1 cellular context compared by ENCODE assay signal in the genomic region with DNA sequence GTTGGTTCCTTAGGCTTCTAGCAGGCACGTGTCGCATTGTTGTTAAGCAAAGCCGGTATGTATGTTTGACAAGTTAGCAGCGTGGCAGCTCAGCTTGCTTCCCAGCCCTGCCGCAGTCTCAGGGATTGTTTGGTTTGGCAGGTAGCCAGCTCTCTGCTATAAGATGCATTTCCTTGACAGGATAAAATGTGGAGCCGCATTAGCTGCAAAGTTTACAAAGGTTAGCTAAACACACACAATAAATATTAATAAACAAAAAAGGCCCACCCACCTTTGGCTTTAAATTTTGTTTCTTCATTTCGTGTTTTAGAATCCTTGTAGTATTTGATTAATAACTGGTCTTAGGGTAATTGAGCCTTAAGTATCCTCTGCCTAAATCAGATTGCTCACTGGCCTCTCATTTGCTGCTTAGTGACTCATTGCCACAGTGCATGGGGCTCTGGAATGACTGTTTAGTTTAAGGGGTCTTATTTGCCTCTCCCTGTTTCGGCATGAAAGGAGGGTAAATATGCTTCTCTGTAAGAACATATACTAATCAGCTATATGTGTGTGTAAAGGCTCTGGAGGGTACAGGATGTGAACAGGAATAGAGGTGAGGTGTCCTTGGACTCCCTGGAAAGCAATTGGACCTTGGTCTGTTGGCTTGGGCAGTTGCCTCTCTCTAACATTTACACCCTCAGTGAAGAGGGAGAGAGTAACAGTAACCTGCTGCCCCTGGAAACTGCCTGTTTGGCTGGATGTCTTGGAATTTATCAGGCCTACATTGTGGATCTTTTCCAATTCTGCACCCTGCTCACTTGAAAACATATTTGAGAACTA.
A peak's percentile ranks its signal among the peaks of the same experiment; 100 is the strongest.
TF ChIP-seq lines count a peak whose summit lies in the region.

No MANE protein-coding gene starts in this region.

TF ChIP-seq in HepG2, 621 proteins besides CTCF, POLR2A, EP300 and RAD21 (continued from another document and continues in another):
- TF ChIP-seq ZMYM3 (CRISPR knock-in tag; IDR thresholded peaks at IDR 0.05): peak; percentile 52; the same call in 1 of the 2 replicates
- peak; percentile 91; the same call in 1 of the 2 replicates for TF ChIP-seq FOXK1 (CRISPR knock-in tag; IDR thresholded peaks at IDR 0.05; ENCODE audit: borderline replicate concordance, low read depth)
- TF ChIP-seq ZNF264 (CRISPR knock-in tag; IDR thresholded peaks at IDR 0.05): peak; percentile 74; the same call in 1 of the 2 replicates
- TF ChIP-seq ADNP (CRISPR knock-in tag; IDR thresholded peaks at IDR 0.05): no peak; the same call in 1 of the 2 replicates
- TF ChIP-seq SIN3A (IDR thresholded peaks at IDR 0.05; ENCODE audit: borderline replicate concordance, low read depth, low read length): peak; percentile 75
- no peak for TF ChIP-seq ZNF484 (CRISPR knock-in tag; IDR thresholded peaks at IDR 0.05; ENCODE audit: borderline replicate concordance, low read depth)
- TF ChIP-seq, protein P1, sequence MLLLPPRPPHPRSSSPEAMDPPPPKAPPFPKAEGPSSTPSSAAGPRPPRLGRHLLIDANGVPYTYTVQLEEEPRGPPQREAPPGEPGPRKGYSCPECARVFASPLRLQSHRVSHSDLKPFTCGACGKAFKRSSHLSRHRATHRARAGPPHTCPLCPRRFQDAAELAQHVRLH (CRISPR knock-in tag; IDR thresholded peaks at IDR 0.05; ENCODE audit: borderline replicate concordance, low read depth): peak; percentile 34; the same call in 1 of the 2 replicates
- TF ChIP-seq, protein P2, sequence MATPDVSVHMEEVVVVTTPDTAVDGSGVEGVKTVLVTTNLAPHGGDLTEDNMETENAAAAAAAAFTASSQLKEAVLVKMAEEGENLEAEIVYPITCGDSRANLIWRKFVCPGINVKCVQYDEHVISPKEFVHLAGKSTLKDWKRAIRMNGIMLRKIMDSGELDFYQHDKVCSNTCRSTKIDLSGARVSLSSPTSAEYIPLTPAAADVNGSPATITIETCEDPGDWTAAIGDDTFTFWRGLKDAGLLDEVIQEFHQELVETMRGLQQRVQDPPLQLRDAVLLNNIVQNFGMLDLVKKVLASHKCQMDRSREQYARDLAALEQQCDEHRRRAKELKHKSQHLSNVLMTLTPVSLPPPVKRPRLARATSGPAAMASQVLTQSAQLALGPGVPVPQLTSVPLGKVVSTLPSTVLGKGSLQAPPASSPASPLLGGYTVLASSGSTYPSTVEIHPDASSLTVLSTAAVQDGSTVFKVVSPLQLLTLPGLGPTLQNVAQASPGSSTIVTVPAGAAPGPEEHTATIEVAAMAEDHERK (CRISPR knock-in tag; IDR thresholded peaks at IDR 0.05; ENCODE audit: low read depth): no peak
- TF ChIP-seq MAFF (IDR thresholded peaks at IDR 0.05; ENCODE audit: low read depth, low read length): peak; percentile 32; the same call in 1 of the 2 replicates
- TF ChIP-seq POGZ (CRISPR knock-in tag; IDR thresholded peaks at IDR 0.05): peak; percentile 76
- TF ChIP-seq TCF7 (IDR thresholded peaks at IDR 0.05; ENCODE audit: low read depth): peak; percentile 80
- peak; percentile 71; the same call in 1 of the 2 replicates for TF ChIP-seq FOXK2 (IDR thresholded peaks at IDR 0.05)
- no peak for TF ChIP-seq YY1 (IDR thresholded peaks at IDR 0.05; ENCODE audit: insufficient read depth, insufficient replicate concordance, low read depth, low read length)
- TF ChIP-seq, protein P3, sequence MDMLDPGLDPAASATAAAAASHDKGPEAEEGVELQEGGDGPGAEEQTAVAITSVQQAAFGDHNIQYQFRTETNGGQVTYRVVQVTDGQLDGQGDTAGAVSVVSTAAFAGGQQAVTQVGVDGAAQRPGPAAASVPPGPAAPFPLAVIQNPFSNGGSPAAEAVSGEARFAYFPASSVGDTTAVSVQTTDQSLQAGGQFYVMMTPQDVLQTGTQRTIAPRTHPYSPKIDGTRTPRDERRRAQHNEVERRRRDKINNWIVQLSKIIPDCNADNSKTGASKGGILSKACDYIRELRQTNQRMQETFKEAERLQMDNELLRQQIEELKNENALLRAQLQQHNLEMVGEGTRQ (IDR thresholded peaks at IDR 0.05; ENCODE audit: low read depth, low read length): no peak; the same call in 1 of the 2 replicates
- TF ChIP-seq, protein P3 (CRISPR knock-in tag; IDR thresholded peaks at IDR 0.05; ENCODE audit: borderline replicate concordance): no peak
- TF ChIP-seq REL (CRISPR knock-in tag; conservative IDR thresholded peaks at IDR 0.05): no peak
- TF ChIP-seq PLRG1 (conservative IDR thresholded peaks at IDR 0.05): no peak
- TF ChIP-seq CBX1 (IDR thresholded peaks at IDR 0.05; ENCODE audit: low read depth): no peak
- no peak for TF ChIP-seq ZFP1 (CRISPR knock-in tag; IDR thresholded peaks at IDR 0.05)
- no peak for TF ChIP-seq FOXM1 (CRISPR knock-in tag; IDR thresholded peaks at IDR 0.05)
- TF ChIP-seq KDM4B (CRISPR knock-in tag; IDR thresholded peaks at IDR 0.05): peak; percentile 83
- TF ChIP-seq ZNF329 (CRISPR knock-in tag; IDR thresholded peaks at IDR 0.05; ENCODE audit: low read depth): no peak
- TF ChIP-seq ZNF124 (CRISPR knock-in tag; IDR thresholded peaks at IDR 0.05): peak; percentile 79
- TF ChIP-seq, protein P4, sequence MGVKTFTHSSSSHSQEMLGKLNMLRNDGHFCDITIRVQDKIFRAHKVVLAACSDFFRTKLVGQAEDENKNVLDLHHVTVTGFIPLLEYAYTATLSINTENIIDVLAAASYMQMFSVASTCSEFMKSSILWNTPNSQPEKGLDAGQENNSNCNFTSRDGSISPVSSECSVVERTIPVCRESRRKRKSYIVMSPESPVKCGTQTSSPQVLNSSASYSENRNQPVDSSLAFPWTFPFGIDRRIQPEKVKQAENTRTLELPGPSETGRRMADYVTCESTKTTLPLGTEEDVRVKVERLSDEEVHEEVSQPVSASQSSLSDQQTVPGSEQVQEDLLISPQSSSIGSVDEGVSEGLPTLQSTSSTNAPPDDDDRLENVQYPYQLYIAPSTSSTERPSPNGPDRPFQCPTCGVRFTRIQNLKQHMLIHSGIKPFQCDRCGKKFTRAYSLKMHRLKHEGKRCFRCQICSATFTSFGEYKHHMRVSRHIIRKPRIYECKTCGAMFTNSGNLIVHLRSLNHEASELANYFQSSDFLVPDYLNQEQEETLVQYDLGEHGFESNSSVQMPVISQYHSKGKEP (CRISPR knock-in tag; IDR thresholded peaks at IDR 0.05): no peak
- TF ChIP-seq CBX5 (CRISPR knock-in tag; IDR thresholded peaks at IDR 0.05; ENCODE audit: borderline replicate concordance): no peak
- peak; percentile 30; the same call in 1 of the 2 replicates for TF ChIP-seq PHF8 (CRISPR knock-in tag; IDR thresholded peaks at IDR 0.05)
- TF ChIP-seq ZNF598 (CRISPR knock-in tag; IDR thresholded peaks at IDR 0.05; ENCODE audit: borderline replicate concordance): no peak
- TF ChIP-seq ZNF775 (CRISPR knock-in tag; IDR thresholded peaks at IDR 0.05; ENCODE audit: borderline replicate concordance): no peak
- TF ChIP-seq, protein P5, sequence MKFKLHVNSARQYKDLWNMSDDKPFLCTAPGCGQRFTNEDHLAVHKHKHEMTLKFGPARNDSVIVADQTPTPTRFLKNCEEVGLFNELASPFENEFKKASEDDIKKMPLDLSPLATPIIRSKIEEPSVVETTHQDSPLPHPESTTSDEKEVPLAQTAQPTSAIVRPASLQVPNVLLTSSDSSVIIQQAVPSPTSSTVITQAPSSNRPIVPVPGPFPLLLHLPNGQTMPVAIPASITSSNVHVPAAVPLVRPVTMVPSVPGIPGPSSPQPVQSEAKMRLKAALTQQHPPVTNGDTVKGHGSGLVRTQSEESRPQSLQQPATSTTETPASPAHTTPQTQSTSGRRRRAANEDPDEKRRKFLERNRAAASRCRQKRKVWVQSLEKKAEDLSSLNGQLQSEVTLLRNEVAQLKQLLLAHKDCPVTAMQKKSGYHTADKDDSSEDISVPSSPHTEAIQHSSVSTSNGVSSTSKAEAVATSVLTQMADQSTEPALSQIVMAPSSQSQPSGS (CRISPR knock-in tag; IDR thresholded peaks at IDR 0.05): peak; percentile 67; the same call in 1 of the 2 replicates
- TF ChIP-seq CHD4 (IDR thresholded peaks at IDR 0.05; ENCODE audit: borderline replicate concordance, low read length): peak; percentile 87; the same call in 1 of the 2 replicates
- TF ChIP-seq ZNF24 (IDR thresholded peaks at IDR 0.05): no peak
- TF ChIP-seq, protein P6, sequence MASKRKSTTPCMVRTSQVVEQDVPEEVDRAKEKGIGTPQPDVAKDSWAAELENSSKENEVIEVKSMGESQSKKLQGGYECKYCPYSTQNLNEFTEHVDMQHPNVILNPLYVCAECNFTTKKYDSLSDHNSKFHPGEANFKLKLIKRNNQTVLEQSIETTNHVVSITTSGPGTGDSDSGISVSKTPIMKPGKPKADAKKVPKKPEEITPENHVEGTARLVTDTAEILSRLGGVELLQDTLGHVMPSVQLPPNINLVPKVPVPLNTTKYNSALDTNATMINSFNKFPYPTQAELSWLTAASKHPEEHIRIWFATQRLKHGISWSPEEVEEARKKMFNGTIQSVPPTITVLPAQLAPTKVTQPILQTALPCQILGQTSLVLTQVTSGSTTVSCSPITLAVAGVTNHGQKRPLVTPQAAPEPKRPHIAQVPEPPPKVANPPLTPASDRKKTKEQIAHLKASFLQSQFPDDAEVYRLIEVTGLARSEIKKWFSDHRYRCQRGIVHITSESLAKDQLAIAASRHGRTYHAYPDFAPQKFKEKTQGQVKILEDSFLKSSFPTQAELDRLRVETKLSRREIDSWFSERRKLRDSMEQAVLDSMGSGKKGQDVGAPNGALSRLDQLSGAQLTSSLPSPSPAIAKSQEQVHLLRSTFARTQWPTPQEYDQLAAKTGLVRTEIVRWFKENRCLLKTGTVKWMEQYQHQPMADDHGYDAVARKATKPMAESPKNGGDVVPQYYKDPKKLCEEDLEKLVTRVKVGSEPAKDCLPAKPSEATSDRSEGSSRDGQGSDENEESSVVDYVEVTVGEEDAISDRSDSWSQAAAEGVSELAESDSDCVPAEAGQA (IDR thresholded peaks at IDR 0.05; ENCODE audit: low read depth): no peak
- TF ChIP-seq, protein P6 (CRISPR knock-in tag; IDR thresholded peaks at IDR 0.05; ENCODE audit: borderline replicate concordance): peak; percentile 36; the same call in 1 of the 2 replicates
- TF ChIP-seq, protein P7, sequence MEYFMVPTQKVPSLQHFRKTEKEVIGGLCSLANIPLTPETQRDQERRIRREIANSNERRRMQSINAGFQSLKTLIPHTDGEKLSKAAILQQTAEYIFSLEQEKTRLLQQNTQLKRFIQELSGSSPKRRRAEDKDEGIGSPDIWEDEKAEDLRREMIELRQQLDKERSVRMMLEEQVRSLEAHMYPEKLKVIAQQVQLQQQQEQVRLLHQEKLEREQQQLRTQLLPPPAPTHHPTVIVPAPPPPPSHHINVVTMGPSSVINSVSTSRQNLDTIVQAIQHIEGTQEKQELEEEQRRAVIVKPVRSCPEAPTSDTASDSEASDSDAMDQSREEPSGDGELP (IDR thresholded peaks at IDR 0.05; ENCODE audit: borderline replicate concordance, low read depth): no peak; the same call in 1 of the 2 replicates
- no peak for TF ChIP-seq ZNF879 (CRISPR knock-in tag; IDR thresholded peaks at IDR 0.05)
- peak; percentile 87 for TF ChIP-seq MED1 (CRISPR knock-in tag; IDR thresholded peaks at IDR 0.05)
- peak; percentile 92 for TF ChIP-seq HMG20B (CRISPR knock-in tag; conservative IDR thresholded peaks at IDR 0.05)
- TF ChIP-seq, protein P8, sequence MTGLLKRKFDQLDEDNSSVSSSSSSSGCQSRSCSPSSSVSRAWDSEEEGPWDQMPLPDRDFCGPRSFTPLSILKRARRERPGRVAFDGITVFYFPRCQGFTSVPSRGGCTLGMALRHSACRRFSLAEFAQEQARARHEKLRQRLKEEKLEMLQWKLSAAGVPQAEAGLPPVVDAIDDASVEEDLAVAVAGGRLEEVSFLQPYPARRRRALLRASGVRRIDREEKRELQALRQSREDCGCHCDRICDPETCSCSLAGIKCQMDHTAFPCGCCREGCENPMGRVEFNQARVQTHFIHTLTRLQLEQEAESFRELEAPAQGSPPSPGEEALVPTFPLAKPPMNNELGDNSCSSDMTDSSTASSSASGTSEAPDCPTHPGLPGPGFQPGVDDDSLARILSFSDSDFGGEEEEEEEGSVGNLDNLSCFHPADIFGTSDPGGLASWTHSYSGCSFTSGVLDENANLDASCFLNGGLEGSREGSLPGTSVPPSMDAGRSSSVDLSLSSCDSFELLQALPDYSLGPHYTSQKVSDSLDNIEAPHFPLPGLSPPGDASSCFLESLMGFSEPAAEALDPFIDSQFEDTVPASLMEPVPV (CRISPR knock-in tag; IDR thresholded peaks at IDR 0.05): no peak
- peak; percentile 94 for TF ChIP-seq TBL1XR1 (IDR thresholded peaks at IDR 0.05; ENCODE audit: borderline replicate concordance, low read length, partially characterized antibody)
- peak; percentile 87 for TF ChIP-seq TARDBP (CRISPR knock-in tag; IDR thresholded peaks at IDR 0.05)
- TF ChIP-seq, protein P9, sequence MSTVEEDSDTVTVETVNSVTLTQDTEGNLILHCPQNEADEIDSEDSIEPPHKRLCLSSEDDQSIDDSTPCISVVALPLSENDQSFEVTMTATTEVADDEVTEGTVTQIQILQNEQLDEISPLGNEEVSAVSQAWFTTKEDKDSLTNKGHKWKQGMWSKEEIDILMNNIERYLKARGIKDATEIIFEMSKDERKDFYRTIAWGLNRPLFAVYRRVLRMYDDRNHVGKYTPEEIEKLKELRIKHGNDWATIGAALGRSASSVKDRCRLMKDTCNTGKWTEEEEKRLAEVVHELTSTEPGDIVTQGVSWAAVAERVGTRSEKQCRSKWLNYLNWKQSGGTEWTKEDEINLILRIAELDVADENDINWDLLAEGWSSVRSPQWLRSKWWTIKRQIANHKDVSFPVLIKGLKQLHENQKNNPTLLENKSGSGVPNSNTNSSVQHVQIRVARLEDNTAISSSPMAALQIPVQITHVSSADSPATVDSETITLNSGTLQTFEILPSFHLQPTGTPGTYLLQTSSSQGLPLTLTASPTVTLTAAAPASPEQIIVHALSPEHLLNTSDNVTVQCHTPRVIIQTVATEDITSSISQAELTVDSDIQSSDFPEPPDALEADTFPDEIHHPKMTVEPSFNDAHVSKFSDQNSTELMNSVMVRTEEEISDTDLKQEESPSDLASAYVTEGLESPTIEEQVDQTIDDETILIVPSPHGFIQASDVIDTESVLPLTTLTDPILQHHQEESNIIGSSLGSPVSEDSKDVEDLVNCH (CRISPR knock-in tag; IDR thresholded peaks at IDR 0.05): no peak
